Comparison of ENCODE assay signal across 9 cellular contexts in the genomic region with DNA sequence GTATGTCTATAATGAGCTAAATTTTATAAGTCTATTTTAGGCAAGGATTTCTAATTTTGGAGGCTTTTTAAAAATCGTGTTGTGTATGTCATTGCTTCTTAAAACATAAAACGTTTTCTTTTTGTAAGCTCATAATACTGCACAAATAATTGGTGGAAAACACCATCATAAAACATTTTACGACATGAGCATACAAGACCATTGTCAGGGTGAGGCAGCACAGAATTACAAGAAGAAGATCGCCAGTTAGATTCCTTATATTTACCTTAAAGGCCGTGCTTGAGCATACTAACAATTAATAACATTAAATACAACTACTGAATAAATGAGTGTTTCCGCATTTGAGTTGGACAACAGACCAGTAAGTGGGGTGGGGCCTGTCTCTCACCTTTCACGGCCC. TPM values are rescaled to one million over a fixed set of nuclear protein-coding genes. Genes with fewer than 3 reads are reported as not detected.
A peak's percentile ranks its signal among the peaks of the same experiment; 100 is the strongest.
DNase-seq lines count a peak whose midpoint lies in the region; ATAC-seq, FAIRE-seq and TF ChIP-seq lines count a peak whose summit lies in the region.
"Had no signal": no experiment of that assay in that cellular context is flagged by ENCODE, and none has a peak within 500 bp of the region (broad histone marks: within the 10 kb centered on the region; RNA-seq: fewer than 3 reads in every experiment).

No MANE protein-coding gene starts in this region.

- H3K9me3 ChIP-seq in muscle layer of duodenum (ENCODE audit: control insufficient read depth in 1 of 2, low read length in 2 of 2) (no peaks in the 10 kb centered on the region), vagina (no peaks in the 10 kb centered on the region), small intestine (ENCODE audit: control insufficient read depth, low read depth) (no peaks in the 10 kb centered on the region)

- intact Hi-C loops in natural killer cell (cut with micrococcal nuclease) = no loop called here
- intact Hi-C loops in vagina (cut with DNase I) = no loop called here

- H3K4me1 Mint-ChIP-seq in natural killer cell treated with Interleukin-12 subunit alpha and Interleukin-12 subunit beta and Interleukin-15 and Interleukin-18, amount 100 ng/mL, for 72 hours (ENCODE audit: low read depth in 2 of 2) = peaks cover 11 to 14% of the 10 kb centered on the region in 2 donors
- peaks cover 12% of the 10 kb centered on the region in 2 donors for H3K4me1 Mint-ChIP-seq in natural killer cell

- TF ChIP-seq POLR2A in vagina (IDR thresholded peaks at IDR 0.05) (no peak), GM18505 (IDR thresholded peaks at IDR 0.05; ENCODE audit: borderline replicate concordance, extremely low read depth, insufficient read depth, insufficient read length) (no peak)

- H3K27me3 Mint-ChIP-seq in natural killer cell treated with Interleukin-12 subunit alpha and Interleukin-12 subunit beta and Interleukin-15 and Interleukin-18, amount 100 ng/mL, for 72 hours = peaks cover 52 to 71% of the 10 kb centered on the region in 2 donors
- H3K27me3 Mint-ChIP-seq in natural killer cell (ENCODE audit: low read depth in 2 of 2) = peaks cover 38 to 81% of the 10 kb centered on the region in 2 donors

- no peaks in the 10 kb centered on the region for H3K9me3 Mint-ChIP-seq in natural killer cell treated with Interleukin-12 subunit alpha and Interleukin-12 subunit beta and Interleukin-15 and Interleukin-18, amount 100 ng/mL, for 72 hours
- H3K9me3 Mint-ChIP-seq in natural killer cell = no peaks in the 10 kb centered on the region

- no peaks in the 10 kb centered on the region for H3K36me3 Mint-ChIP-seq in natural killer cell treated with Interleukin-12 subunit alpha and Interleukin-12 subunit beta and Interleukin-15 and Interleukin-18, amount 100 ng/mL, for 72 hours
- no peaks in the 10 kb centered on the region for H3K36me3 Mint-ChIP-seq in natural killer cell

- no peaks in the 10 kb centered on the region for H3K27me3 ChIP-seq in muscle layer of duodenum (ENCODE audit: low read depth, low read length)
- no peaks in the 10 kb centered on the region for H3K27me3 ChIP-seq in vagina
- no peaks in the 10 kb centered on the region for H3K27me3 ChIP-seq in small intestine (ENCODE audit: control insufficient read depth in 2 of 2, insufficient read depth in 2 of 2, low read length in 2 of 2)

- H3K4me3 Mint-ChIP-seq in natural killer cell treated with Interleukin-12 subunit alpha and Interleukin-12 subunit beta and Interleukin-15 and Interleukin-18, amount 100 ng/mL, for 72 hours = peak overlapping the region; percentile 30
- H3K4me3 Mint-ChIP-seq in natural killer cell = no peak overlapping the region

- no peak for FAIRE-seq in small intestine (lab: Jason Lieb, UNC)

- TF ChIP-seq CTCF in natural killer cell (IDR thresholded peaks at IDR 0.05) = no peak
- no peak for TF ChIP-seq CTCF in vagina (IDR thresholded peaks at IDR 0.05)

- no peak for ATAC-seq in natural killer cell treated with Interleukin-12 subunit alpha and Interleukin-12 subunit beta and Interleukin-15 and Interleukin-18, amount 100 ng/mL, for 72 hours
- ATAC-seq in natural killer cell (no peak), GM18505 (IDR thresholded peaks at IDR 0.05; ENCODE audit: unreplicated experiment) (no peak)

- no peaks in the 10 kb centered on the region for H3K36me3 ChIP-seq in muscle layer of duodenum (ENCODE audit: control insufficient read depth in 1 of 2, insufficient read depth in 2 of 2, low read length in 2 of 2)
- H3K36me3 ChIP-seq in vagina = no peaks in the 10 kb centered on the region
- H3K36me3 ChIP-seq in small intestine (ENCODE audit: control insufficient read depth in 2 of 2, insufficient read depth in 2 of 2, low read length in 2 of 2) = no peaks in the 10 kb centered on the region

- H3K27ac ChIP-seq in muscle layer of duodenum (ENCODE audit: low read length) (peak overlapping the region; percentile 28), vagina (peak overlapping the region; percentile 90), small intestine (ENCODE audit: low read depth in 1 of 2, low read length in 1 of 2) (peak overlapping the region in 1 of 2 donors; percentile 4)

- DNase-seq in natural killer cell treated with Interleukin-12 subunit alpha and Interleukin-12 subunit beta and Interleukin-15 and Interleukin-18, amount 100 ng/mL, for 72 hours (ENCODE audit: low spot score) = no peak
- DNase-seq in natural killer cell (no peak), dermis blood vessel endothelial cell (peak; percentile 21), vagina (ENCODE audit: extremely low spot score in 2 of 2) (no peak), small intestine (no peak)
- DNase-seq in activated effector memory CD4-positive, alpha-beta T cell treated with Interleukin-2 at 50 U/mL for 16 hours = no peak
- DNase-seq: amniotic stem cell had no signal

- 5 to 20% (median 12%) methylated on average over 7 of the region's 7 CpGs for WGBS in small intestine, 3 donors

- peaks cover 0 to 5% of the 10 kb centered on the region in 2 donors for H3K4me1 ChIP-seq in muscle layer of duodenum (ENCODE audit: control insufficient read depth in 1 of 2, insufficient read depth in 2 of 2, low read length in 2 of 2)
- peaks cover 24% of the 10 kb centered on the region for H3K4me1 ChIP-seq in vagina
- no peaks in the 10 kb centered on the region for H3K4me1 ChIP-seq in small intestine (ENCODE audit: control insufficient read depth in 2 of 2, insufficient read depth in 1 of 2, low read depth in 1 of 2, low read length in 1 of 2)

- H3K4me3 ChIP-seq in muscle layer of duodenum (ENCODE audit: low read depth in 1 of 2, low read length in 2 of 2) (peak overlapping the region; percentile 60 to 61), vagina (peak overlapping the region; percentile 45 to 47), small intestine (ENCODE audit: low read depth in 1 of 2, low read length in 2 of 2) (peak overlapping the region in 1 of 2 donors; percentile 49)

- H3K27ac Mint-ChIP-seq in natural killer cell treated with Interleukin-12 subunit alpha and Interleukin-12 subunit beta and Interleukin-15 and Interleukin-18, amount 100 ng/mL, for 72 hours = no peak overlapping the region
- no peak overlapping the region for H3K27ac Mint-ChIP-seq in natural killer cell

RNA-seq across cellular contexts. Expression of a gene that starts 19.1 kb away (rescaled TPM):
- not detected for total RNA-seq in natural killer cell treated with Interleukin-12 subunit alpha and Interleukin-12 subunit beta and Interleukin-15 and Interleukin-18, amount 100 ng/mL, for 72 hours
- not detected for total RNA-seq in natural killer cell
- not detected in 2 replicates for total RNA-seq in dermis blood vessel endothelial cell
- not detected for total RNA-seq in vagina
- polyA plus RNA-seq in small intestine = under 1 TPM; 0.39 to 0.54 (median 0.45) TPM
